Comparison of ENCODE assay signal across 18 cellular contexts in genomic region chr17:35127751-35128514, GRCh38. TPM values are rescaled to one million over a fixed set of nuclear protein-coding genes. Genes with fewer than 3 reads are reported as not detected.
DNase-seq lines count a peak whose midpoint lies in the region; ATAC-seq and TF ChIP-seq lines count a peak whose summit lies in the region.
"Had no signal": no experiment of that assay in that cellular context is flagged by ENCODE, and none has a peak within 500 bp of the region (broad histone marks: within the 10 kb centered on the region; RNA-seq: fewer than 3 reads in every experiment).

No MANE protein-coding gene starts in this region.

- H3K9me3 ChIP-seq in right atrium auricular region (no peaks in the 10 kb centered on the region), upper lobe of left lung (no peaks in the 10 kb centered on the region)
- H3K9me3 ChIP-seq: adrenal gland, HAP-1, testis had no signal

- ATAC-seq in upper lobe of left lung (ENCODE audit: low FRiP score in 2 of 2) = peak; percentile 54 to 69
- ATAC-seq: activated CD8-positive, alpha-beta T cell treated with anti-CD3 and anti-CD28 coated beads for 36 hours; CD8-positive, alpha-beta T cell; HepG2; left lobe of liver had no signal

- DNase-seq in GM04504 (ENCODE audit: low read depth) (peak; percentile 82), dedifferentiated amniotic fluid mesenchymal stem cell (ENCODE audit: extremely low spot score) (peak; percentile 81), right atrium auricular region (ENCODE audit: low spot score) (peak; percentile 82), upper lobe of left lung (no peak), cerebellar cortex (ENCODE audit: low spot score) (no peak), NCI-H146 treated with DMSO at 0.1 percent for 48 hours (lab: John Stamatoyannopoulos, UW; ENCODE audit: unreplicated experiment) (no peak)
- no peak for DNase-seq in activated CD4-positive, alpha-beta T cell treated with anti-CD3 and anti-CD28 coated beads, Interleukin-2, amount 50 U/mL, for 4 hours
- DNase-seq: activated CD8-positive, alpha-beta T cell treated with anti-CD3 and anti-CD28 coated beads for 36 hours; adrenal gland; CD8-positive, alpha-beta T cell; NCI-H2107; NCI-H748 treated with DMSO at 0.1 percent for 48 hours; nephron progenitor cell; testis had no signal

- no peak for TF ChIP-seq CTCF in right atrium auricular region (IDR thresholded peaks at IDR 0.05)
- TF ChIP-seq CTCF in upper lobe of left lung (IDR thresholded peaks at IDR 0.05) = no peak

- H3K27me3 ChIP-seq in right atrium auricular region (no peaks in the 10 kb centered on the region), upper lobe of left lung (no peaks in the 10 kb centered on the region)
- H3K27me3 ChIP-seq: adrenal gland, testis had no signal

- TF ChIP-seq EP300 in upper lobe of left lung (IDR thresholded peaks at IDR 0.05) = no peak

- H3K27ac ChIP-seq in right atrium auricular region = no peak overlapping the region
- H3K27ac ChIP-seq in upper lobe of left lung = peak overlapping the region in 3 of 4 donors; percentile 28 to 35 (median 29)
- H3K27ac ChIP-seq: adrenal gland, epithelial cell of prostate, testis had no signal

- H3K36me3 ChIP-seq in right atrium auricular region (peaks cover 12% of the 10 kb centered on the region), upper lobe of left lung (peaks cover 0 to 20% (median 14%) of the 10 kb centered on the region in 4 donors)

- TF ChIP-seq POLR2A in upper lobe of left lung (IDR thresholded peaks at IDR 0.05) = no peak

- no peak overlapping the region for H3K4me3 ChIP-seq in right atrium auricular region
- no peak overlapping the region for H3K4me3 ChIP-seq in upper lobe of left lung
- H3K4me3 ChIP-seq: adrenal gland, HAP-1, testis had no signal

- WGBS in upper lobe of left lung, 2 donors = 63 to 74% methylated on average over 10 to 11 of the region's 11 CpGs

- peaks cover 0 to 13% of the 10 kb centered on the region in 2 donors for H3K4me1 ChIP-seq in right atrium auricular region
- peaks cover 0 to 13% (median 3%) of the 10 kb centered on the region in 4 donors for H3K4me1 ChIP-seq in upper lobe of left lung
- H3K4me1 ChIP-seq: adrenal gland, HAP-1, testis had no signal

RNA-seq across cellular contexts. Expression of gene FNDC8, which starts 6.5 kb away (rescaled TPM):
- total RNA-seq in right atrium auricular region = not detected
- total RNA-seq in upper lobe of left lung = not detected
- total RNA-seq: activated CD8-positive, alpha-beta T cell treated with anti-CD3 and anti-CD28 coated beads for 36 hours; adrenal gland; CD8-positive, alpha-beta T cell; HepG2; left lobe of liver had no signal

RNA-seq across cellular contexts. Expression of gene RAD51D, which starts 8.3 kb away (rescaled TPM):
- total RNA-seq in right atrium auricular region (1 to 10 TPM; 2.0 to 4.5 TPM), upper lobe of left lung (10 to 100 TPM in 2 of 6 donors, 1 to 10 TPM in 4; 3.5 to 14.7 (median 7.5) TPM)

RNA-seq across cellular contexts. Expression of gene NLE1, which starts 14.2 kb away (rescaled TPM):
- total RNA-seq in right atrium auricular region = 1 to 10 TPM; 3.6 to 8.2 TPM
- total RNA-seq in upper lobe of left lung = 10 to 100 TPM in 5 of 6 donors, 1 to 10 TPM in 1; 6.7 to 14.6 (median 11.1) TPM

RNA-seq across cellular contexts. Expression of gene UNC45B, which starts 19.7 kb away (rescaled TPM):
- total RNA-seq in right atrium auricular region = 100 to 1,000 TPM; 118 to 131 TPM
- under 1 TPM in 4 of 6 donors, not detected in 2; 0.10 to 0.61 (median 0.20) TPM for total RNA-seq in upper lobe of left lung
- total RNA-seq: HepG2, left lobe of liver had no signal

Comparison
In these comparisons a context has a peak if more than half of its experiments do, and no peak if none do; other contexts are left out.
1. DNase-seq: peak in GM04504 (single experiment), dedifferentiated amniotic fluid mesenchymal stem cell (single experiment) and right atrium auricular region (single experiment); none in upper lobe of left lung (0 of 2), cerebellar cortex (single experiment), NCI-H146 treated with DMSO at 0.1 percent for 48 hours (single experiment) and activated CD4-positive, alpha-beta T cell treated with anti-CD3 and anti-CD28 coated beads, Interleukin-2, amount 50 U/mL, for 4 hours (0 of 2).
2. H3K27ac ChIP-seq: peak in upper lobe of left lung (3 of 4); none in right atrium auricular region (0 of 2).